Comparison of ENCODE assay signal across 9 cellular contexts in the genomic region with DNA sequence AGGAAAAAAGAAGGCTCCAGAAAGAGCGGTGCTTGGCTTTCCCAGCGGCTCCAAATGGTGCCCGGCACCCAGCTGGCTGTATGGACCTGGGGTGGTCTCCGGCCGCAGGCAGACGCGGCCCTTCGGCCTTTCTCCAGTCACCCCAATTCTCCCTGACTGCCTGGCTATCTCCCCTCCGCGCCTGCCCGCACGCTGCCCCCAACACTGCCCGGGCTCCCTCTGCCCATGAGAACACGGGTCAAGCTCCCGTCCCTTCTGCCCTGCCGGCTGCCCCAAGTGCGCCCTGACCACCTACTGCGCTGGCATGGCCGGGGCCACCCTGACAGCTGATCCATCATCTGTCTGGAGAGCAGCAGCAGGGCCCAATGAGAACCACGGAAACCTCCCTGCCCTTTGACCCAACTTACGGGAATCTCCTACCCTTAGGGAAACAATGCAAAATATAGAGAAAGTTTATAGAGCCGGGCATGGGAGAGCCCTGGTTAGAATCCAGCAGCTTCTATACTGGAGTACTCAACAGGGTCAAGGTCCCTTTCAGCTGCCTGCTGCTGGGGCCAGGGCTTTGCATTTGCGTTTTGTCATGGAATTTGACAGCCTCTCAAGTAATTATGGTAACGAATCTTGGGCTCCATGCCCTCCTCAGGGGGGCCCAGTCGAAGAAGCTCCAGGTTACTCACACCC. TPM values are rescaled to one million over a fixed set of nuclear protein-coding genes. Genes with fewer than 3 reads are reported as not detected.
DNase-seq lines count a peak whose midpoint lies in the region; ATAC-seq and TF ChIP-seq lines count a peak whose summit lies in the region.
"Had no signal": no experiment of that assay in that cellular context is flagged by ENCODE, and none has a peak within 500 bp of the region (broad histone marks: within the 10 kb centered on the region; RNA-seq: fewer than 3 reads in every experiment).

No MANE protein-coding gene starts in this region.

- no peaks in the 10 kb centered on the region for H3K27me3 Mint-ChIP-seq in nephron (ENCODE audit: low read depth)

- TF ChIP-seq POLR2A in esophagus squamous epithelium (IDR thresholded peaks at IDR 0.05) (no peak), vagina (IDR thresholded peaks at IDR 0.05) (no peak)

- H3K9me3 ChIP-seq in esophagus squamous epithelium (no peaks in the 10 kb centered on the region), vagina (no peaks in the 10 kb centered on the region)

- DNase-seq in Right ventricle myocardium inferior (ENCODE audit: missing footprints) (no peak), cardiac septum (ENCODE audit: low spot score) (no peak), esophagus squamous epithelium (lab: John Stamatoyannopoulos, UW) (no peak), vagina (ENCODE audit: extremely low spot score in 2 of 2) (no peak), NCI-H146 treated with DMSO at 0.1 percent for 48 hours (lab: John Stamatoyannopoulos, UW; ENCODE audit: unreplicated experiment) (no peak), SIG-M5 (lab: John Stamatoyannopoulos, UW) (no peak)
- DNase-seq in stimulated activated CD4-positive, alpha-beta T cell treated with anti-CD3 and anti-CD28 coated beads, Interleukin-15, amount 100 ng/mL, for 24 hours, result no peak
- DNase-seq: activated T-cell treated with anti-CD3 and anti-CD28 coated beads for 4 hours had no signal

- H3K4me1 Mint-ChIP-seq in nephron, result peaks cover 24% of the 10 kb centered on the region

- intact Hi-C loops in Right ventricle myocardium inferior (cut with DNase I), result loop anchor here (2.0 kb wide), 1 partner anchor 30 kb away; the partner anchor contains the start of gene UBL4A
- intact Hi-C loops in cardiac septum (cut with DNase I), result no loop called here
- intact Hi-C loops in esophagus squamous epithelium (cut with DNase I), result no loop called here
- intact Hi-C loops in vagina (cut with DNase I), result loop anchor here (5.0 kb wide), 1 partner anchor 40 kb away; the partner anchor contains the start of gene LAGE3

- peaks cover 16% of the 10 kb centered on the region for H3K9me3 Mint-ChIP-seq in nephron

- no peaks in the 10 kb centered on the region for H3K27me3 ChIP-seq in esophagus squamous epithelium
- no peaks in the 10 kb centered on the region for H3K27me3 ChIP-seq in vagina

- H3K4me3 Mint-ChIP-seq in nephron, result peak overlapping the region; percentile 84 to 92 (median 88)

- H3K36me3 Mint-ChIP-seq in nephron (ENCODE audit: low read depth), result peaks cover 7% of the 10 kb centered on the region

- ATAC-seq in Right ventricle myocardium inferior, result peak; percentile 1

- TF ChIP-seq CTCF in esophagus squamous epithelium (IDR thresholded peaks at IDR 0.05), result no peak
- TF ChIP-seq CTCF in nephron (IDR thresholded peaks at IDR 0.05; ENCODE audit: unreplicated experiment in 3 of 3), result no peak
- TF ChIP-seq CTCF in vagina (IDR thresholded peaks at IDR 0.05), result no peak

- H3K27ac Mint-ChIP-seq in nephron, result peak overlapping the region; percentile 99 to 100 (median 99)

- 60 to 83% methylated on average over 3 to 24 of the region's 25 CpGs for WGBS in esophagus squamous epithelium, 2 donors

- peak overlapping the region; percentile 90 to 95 (median 93) for H3K27ac ChIP-seq in esophagus squamous epithelium
- H3K27ac ChIP-seq in vagina, result peak overlapping the region; percentile 82

- peaks cover 0 to 6% (median 0%) of the 10 kb centered on the region in 3 donors for H3K36me3 ChIP-seq in esophagus squamous epithelium
- no peaks in the 10 kb centered on the region for H3K36me3 ChIP-seq in vagina

- peaks cover 4 to 28% (median 5%) of the 10 kb centered on the region in 3 donors for H3K4me1 ChIP-seq in esophagus squamous epithelium
- H3K4me1 ChIP-seq in vagina, result no peaks in the 10 kb centered on the region

- H3K4me3 ChIP-seq in esophagus squamous epithelium (peak overlapping the region; percentile 62 to 82 (median 68)), vagina (peak overlapping the region; percentile 31 to 62)

RNA-seq across cellular contexts. Expression of gene FAM3A, which starts 1.2 kb away (rescaled TPM):
- total RNA-seq in Right ventricle myocardium inferior, result 62.1 TPM
- 53.1 TPM for total RNA-seq in cardiac septum
- total RNA-seq in esophagus squamous epithelium, result 10 to 100 TPM; 30.5 to 50.8 (median 40.9) TPM
- 59.9 TPM for total RNA-seq in vagina

RNA-seq across cellular contexts. Expression of gene SLC10A3, which starts 26.8 kb away (rescaled TPM):
- 13.0 TPM for total RNA-seq in Right ventricle myocardium inferior
- 13.8 TPM for total RNA-seq in cardiac septum
- 10 to 100 TPM; 26.1 to 38.5 (median 29.5) TPM for total RNA-seq in esophagus squamous epithelium
- 28.2 TPM for total RNA-seq in vagina

RNA-seq across cellular contexts. Expression of gene G6PD, which starts 29.4 kb away (rescaled TPM):
- 15.0 TPM for total RNA-seq in Right ventricle myocardium inferior
- total RNA-seq in cardiac septum, result 14.6 TPM
- total RNA-seq in esophagus squamous epithelium, result 100 to 1,000 TPM in 1 of 4 donors, 10 to 100 TPM in 3; 46.5 to 180 (median 79.9) TPM
- total RNA-seq in vagina, result 86.4 TPM

RNA-seq across cellular contexts. Expression of gene IKBKG, which starts 30.2 kb away (rescaled TPM):
- 15.5 TPM for total RNA-seq in Right ventricle myocardium inferior
- 18.9 TPM for total RNA-seq in cardiac septum
- total RNA-seq in esophagus squamous epithelium, result 10 to 100 TPM in 3 of 4 donors, 1 to 10 TPM in 1; 9.9 to 14.7 (median 12.6) TPM
- 11.8 TPM for total RNA-seq in vagina

RNA-seq across cellular contexts. Expression of gene UBL4A, which starts 30.8 kb away (rescaled TPM):
- total RNA-seq in Right ventricle myocardium inferior, result 58.4 TPM
- total RNA-seq in cardiac septum, result 48.4 TPM
- total RNA-seq in esophagus squamous epithelium, result 10 to 100 TPM; 32.9 to 41.1 (median 38.2) TPM
- 30.2 TPM for total RNA-seq in vagina

Comparison
In these comparisons a context has a peak if more than half of its experiments do, and no peak if none do; other contexts are left out.
1. intact Hi-C loops: an anchor here in Right ventricle myocardium inferior (2.0 kb wide) and vagina (5.0 kb wide); none called in cardiac septum and esophagus squamous epithelium.